ENCODE assay signal across 8 cellular contexts in the genomic region with DNA sequence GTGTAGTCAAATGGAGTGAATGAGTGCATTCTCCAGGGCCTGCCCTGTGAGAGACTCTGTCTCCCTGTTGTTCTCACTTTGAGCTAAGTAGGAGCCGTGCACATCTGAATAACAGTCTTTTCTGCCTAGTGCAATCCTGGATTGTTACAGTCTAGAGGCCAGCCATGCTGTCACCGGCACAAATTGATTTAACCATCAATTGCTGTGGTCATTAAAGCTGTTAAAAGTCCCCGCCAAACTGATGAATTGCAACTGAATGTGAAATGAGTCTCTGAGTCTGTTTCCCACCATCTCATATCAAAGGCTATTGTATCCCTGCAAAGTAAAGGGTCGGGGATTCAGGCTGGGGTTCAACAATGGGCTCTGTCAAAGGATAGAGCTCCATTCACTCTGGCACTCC.
DNase-seq lines count a peak whose midpoint lies in the region; ATAC-seq and TF ChIP-seq lines count a peak whose summit lies in the region.
"Had no signal": no experiment of that assay in that cellular context is flagged by ENCODE, and none has a peak within 500 bp of the region (broad histone marks: within the 10 kb centered on the region; RNA-seq: fewer than 3 reads in every experiment).

No MANE protein-coding gene starts in this region.

- H3K27ac ChIP-seq in right cardiac atrium (ENCODE audit: low read length), result no peak overlapping the region

- 73% methylated on average over 4 of the region's 4 CpGs for WGBS in right cardiac atrium

- TF ChIP-seq CTCF in astrocyte of the cerebellum (IDR thresholded peaks at IDR 0.05; ENCODE audit: low read depth, low read length, missing control alignments), result no peak

- H3K27me3 ChIP-seq in right cardiac atrium (ENCODE audit: control insufficient read depth, insufficient read depth), result no peaks in the 10 kb centered on the region

- intact Hi-C loops in right cardiac atrium (cut with DNase I), result no loop called here

- H3K9me3 ChIP-seq in right cardiac atrium (ENCODE audit: control insufficient read depth, low read length), result no peaks in the 10 kb centered on the region

- H3K4me3 ChIP-seq in astrocyte of the cerebellum (ENCODE audit: low read depth, low read length) (no peak overlapping the region), right cardiac atrium (ENCODE audit: low read length) (no peak overlapping the region)

- DNase-seq in NCI-H1105 (lab: John Stamatoyannopoulos, UW) (peak; percentile 12), astrocyte of the cerebellum (ENCODE audit: low read depth) (peak; percentile 40), kidney glomerular epithelial cell (lab: John Stamatoyannopoulos, UW) (peak; percentile 10), superior temporal gyrus (ENCODE audit: extremely low spot score) (peak; percentile 68), right cardiac atrium (no peak), HPDE6-E6E7 (ENCODE audit: extremely low spot score) (no peak), EL (no peak)
- DNase-seq: NCI-H2107 had no signal

- peaks cover 3% of the 10 kb centered on the region for H3K4me1 ChIP-seq in right cardiac atrium (ENCODE audit: control insufficient read depth, insufficient read depth, low read length)

- no peak for ATAC-seq in right cardiac atrium

- in situ Hi-C loops in astrocyte of the cerebellum (cut with HindIII; ENCODE audit: low sequenced_read_pairs), result no loop called here

Comparison
In these comparisons a context has a peak if more than half of its experiments do, and no peak if none do; other contexts are left out.
1. DNase-seq: peak in NCI-H1105 (single experiment), astrocyte of the cerebellum (single experiment), kidney glomerular epithelial cell (single experiment) and superior temporal gyrus (single experiment); none in right cardiac atrium (0 of 3), HPDE6-E6E7 (single experiment) and EL (single experiment).